Comparison of ENCODE assay signal across 17 cellular contexts in genomic region chr5:111453290-111453689, GRCh38. TPM values are rescaled to one million over a fixed set of nuclear protein-coding genes. Genes with fewer than 3 reads are reported as not detected.
DNase-seq lines count a peak whose midpoint lies in the region; ATAC-seq and TF ChIP-seq lines count a peak whose summit lies in the region.
"Had no signal": no experiment of that assay in that cellular context is flagged by ENCODE, and none has a peak within 500 bp of the region (broad histone marks: within the 10 kb centered on the region; RNA-seq: fewer than 3 reads in every experiment).

No MANE protein-coding gene starts in this region.

- H3K4me1 ChIP-seq in HCT116 (ENCODE audit: control insufficient read depth in 1 of 2, insufficient read depth in 2 of 2, low read length in 2 of 2) = peaks cover 4 to 8% of the 10 kb centered on the region in 2 experiments; a peak in 3 of 4 replicates
- no peaks in the 10 kb centered on the region for H3K4me1 ChIP-seq in naive thymus-derived CD4-positive, alpha-beta T cell (ENCODE audit: control insufficient read depth in 2 of 2, insufficient read depth in 2 of 2, low read length in 2 of 2)

- CTCF ChIA-PET in HCT116 (lab: Charles Lee) = no interaction called here
- CTCF ChIA-PET in naive thymus-derived CD4-positive, alpha-beta T cell (lab: Charles Lee) = interaction anchor here (0.7 kb wide), 1 partner anchor 20 kb away, joined by 3 read pairs; no protein-coding TSS in a partner anchor

- peak overlapping the region in 6 of 9 donors; percentile 28 to 82 (median 66) for H3K27ac Mint-ChIP-seq in naive thymus-derived CD4-positive, alpha-beta T cell

- no peak overlapping the region for H2AFZ ChIP-seq in HCT116 (ENCODE audit: low read depth, low read length, poor library complexity, severe bottlenecking)
- H2AFZ ChIP-seq: PC-9 had no signal

- no peaks in the 10 kb centered on the region for H3K36me3 ChIP-seq in HCT116 (ENCODE audit: control insufficient read depth in 1 of 2, insufficient read depth in 2 of 2, low read length in 2 of 2)
- H3K36me3 ChIP-seq in naive thymus-derived CD4-positive, alpha-beta T cell (ENCODE audit: control insufficient read depth in 2 of 3, insufficient read depth in 3 of 3, low read length in 3 of 3) = peaks cover 0 to 36% (median 5%) of the 10 kb centered on the region in 3 experiments
- H3K36me3 ChIP-seq: heart right ventricle had no signal

- H4K20me1 ChIP-seq in HCT116 (ENCODE audit: insufficient read depth) = no peaks in the 10 kb centered on the region

- no peak overlapping the region for H3K9ac ChIP-seq in HCT116 (ENCODE audit: low read length)

- peak overlapping the region; percentile 17; the same call in 1 of the 2 replicates for H3K4me2 ChIP-seq in HCT116 (ENCODE audit: low read length)
- H3K4me2 ChIP-seq: PC-9 had no signal

- no peak overlapping the region for H3K4me3 ChIP-seq in HCT116 (replicated peaks in 1 of 2; ENCODE audit: low read depth in 1 of 2, low read length in 2 of 2)
- H3K4me3 ChIP-seq in naive thymus-derived CD4-positive, alpha-beta T cell (ENCODE audit: low read length) = no peak overlapping the region
- H3K4me3 ChIP-seq: heart right ventricle, PC-9 had no signal

- H3K4me3 Mint-ChIP-seq in naive thymus-derived CD4-positive, alpha-beta T cell = no peak overlapping the region
- H3K4me3 Mint-ChIP-seq: CD4-positive, alpha-beta memory T cell had no signal

- peaks cover 0 to 49% (median 37%) of the 10 kb centered on the region in 7 donors for H3K4me1 Mint-ChIP-seq in naive thymus-derived CD4-positive, alpha-beta T cell

- no peak for TF ChIP-seq RAD21 in HCT116 (IDR thresholded peaks at IDR 0.05; ENCODE audit: low read depth)

- ATAC-seq in HCT116 = no peak
- ATAC-seq in naive thymus-derived CD4-positive, alpha-beta T cell = no peak
- ATAC-seq in HG03108 (IDR thresholded peaks at IDR 0.05; ENCODE audit: unreplicated experiment) = no peak
- no peak for ATAC-seq in HG02588 (IDR thresholded peaks at IDR 0.05; ENCODE audit: unreplicated experiment)
- ATAC-seq: activated CD4-positive, CD25-positive, alpha-beta regulatory T cell treated with anti-CD3 and anti-CD28 coated beads, Interleukin-2, amount 50 U/mL, for 24 hours; heart right ventricle had no signal

- intact Hi-C loops in HCT116 (cut with micrococcal nuclease) = no loop called here
- intact Hi-C loops in naive thymus-derived CD4-positive, alpha-beta T cell (cut with micrococcal nuclease) = no loop called here

- no peaks in the 10 kb centered on the region for H3K27me3 ChIP-seq in HCT116 (ENCODE audit: insufficient read depth, low read length)
- H3K27me3 ChIP-seq in naive thymus-derived CD4-positive, alpha-beta T cell (ENCODE audit: control insufficient read depth in 2 of 2, insufficient read depth in 2 of 2, low read length in 2 of 2) = no peaks in the 10 kb centered on the region
- H3K27me3 ChIP-seq: heart right ventricle had no signal

- no peak overlapping the region for H3K27ac ChIP-seq in HCT116 (ENCODE audit: low read depth, low read length)
- no peak overlapping the region for H3K27ac ChIP-seq in naive thymus-derived CD4-positive, alpha-beta T cell (ENCODE audit: low read depth, low read length)
- H3K27ac ChIP-seq: 22Rv1, epithelial cell of prostate, heart right ventricle, PC-9 had no signal

- no peaks in the 10 kb centered on the region for H3K79me2 ChIP-seq in HCT116 (ENCODE audit: insufficient read depth, low read length)

- POLR2A ChIA-PET in HCT116 (lab: Charles Lee) = no interaction called here
- POLR2A ChIA-PET in naive thymus-derived CD4-positive, alpha-beta T cell (lab: Charles Lee) = no interaction called here

- no peaks in the 10 kb centered on the region for H3K9me2 ChIP-seq in HCT116 (ENCODE audit: insufficient read depth)

- H3K9me3 ChIP-seq in HCT116 (ENCODE audit: control insufficient read depth in 1 of 2, insufficient read depth in 1 of 2, low read depth in 1 of 2, low read length in 2 of 2) = no peaks in the 10 kb centered on the region
- no peaks in the 10 kb centered on the region for H3K9me3 ChIP-seq in naive thymus-derived CD4-positive, alpha-beta T cell (ENCODE audit: control insufficient read depth in 2 of 3, low read length in 3 of 3)
- H3K9me3 ChIP-seq: heart right ventricle had no signal

- H3K9me3 Mint-ChIP-seq in naive thymus-derived CD4-positive, alpha-beta T cell = no peaks in the 10 kb centered on the region
- H3K9me3 Mint-ChIP-seq: CD4-positive, alpha-beta memory T cell had no signal

- peaks cover 10 to 66% (median 50%) of the 10 kb centered on the region in 5 donors for H3K36me3 Mint-ChIP-seq in naive thymus-derived CD4-positive, alpha-beta T cell

- DNase-seq in DMS 273 (lab: John Stamatoyannopoulos, UW; ENCODE audit: unreplicated experiment) (peak; percentile 64), DMS 273 treated with DMSO at 0.1 percent for 48 hours (lab: John Stamatoyannopoulos, UW) (no peak), HCT116 (ENCODE audit: low read depth, low spot score) (no peak), astrocyte of the hippocampus (ENCODE audit: low read depth, low spot score) (peak; percentile 40), DMS114 treated with DMSO at 0.1 percent for 48 hours (lab: John Stamatoyannopoulos, UW; ENCODE audit: unreplicated experiment) (no peak)
- no peak for DNase-seq in naive thymus-derived CD4-positive, alpha-beta T cell
- DNase-seq: CD4-positive, alpha-beta memory T cell; heart right ventricle; Kasumi-1; NCI-H1694; NCI-H526; PC-9 had no signal

- no peak for TF ChIP-seq POLR2A in HCT116 (IDR thresholded peaks at IDR 0.05; ENCODE audit: borderline replicate concordance, extremely low read depth, insufficient read depth, insufficient read length)

- H3K27me3 Mint-ChIP-seq in naive thymus-derived CD4-positive, alpha-beta T cell = no peaks in the 10 kb centered on the region
- H3K27me3 Mint-ChIP-seq: CD4-positive, alpha-beta memory T cell had no signal

- BruUV-seq in HCT116 (replicated peaks; lab: Mats Ljungman, UMichigan) = no TSS peak

- RAD21 ChIA-PET in HCT116 (lab: Charles Lee; ENCODE audit: low non-redundant PET in 1 of 2, low total read pairs in 2 of 2, uncharacterized antibody in 2 of 2, unreplicated experiment in 2 of 2) = no interaction called here

- TF ChIP-seq CTCF in HCT116 (IDR thresholded peaks at IDR 0.05 in 2 of 3, conservative IDR thresholded peaks at IDR 0.05 in 1 of 3; ENCODE audit: borderline replicate concordance in 1 of 3, insufficient read depth in 1 of 3, low read depth in 2 of 3, low read length in 2 of 3) = no peak

TF ChIP-seq in HCT116, 20 proteins besides CTCF, POLR2A, EP300 and RAD21:
- TF ChIP-seq ATF3 (IDR thresholded peaks at IDR 0.05) = no peak
- no peak for TF ChIP-seq CBX3 (IDR thresholded peaks at IDR 0.05; ENCODE audit: low read depth)
- TF ChIP-seq ELF1 (IDR thresholded peaks at IDR 0.05; ENCODE audit: borderline replicate concordance, low read depth) = no peak
- TF ChIP-seq ZNF274 (IDR thresholded peaks at IDR 0.05; ENCODE audit: low read depth, low read length) = no peak
- no peak for TF ChIP-seq MAX (IDR thresholded peaks at IDR 0.05)
- no peak for TF ChIP-seq FOSL1 (IDR thresholded peaks at IDR 0.05; ENCODE audit: low read depth)

RNA-seq across cellular contexts. Expression of gene STARD4, which starts 59.0 kb away (rescaled TPM):
- 44.3 TPM for total RNA-seq in HCT116 (2021; ENCODE audit: unreplicated experiment)
- 18.7 and 20.5 TPM in 2 replicates for polyA plus RNA-seq in HCT116 (2012)
- total RNA-seq in naive thymus-derived CD4-positive, alpha-beta T cell = 10 to 100 TPM; 11.1 to 70.8 (median 17.1) TPM
- polyA plus RNA-seq in naive thymus-derived CD4-positive, alpha-beta T cell = 1 to 10 TPM; 3.7 to 6.5 TPM

Comparison
In these comparisons a context has a peak if more than half of its experiments do, and no peak if none do; other contexts are left out.
1. DNase-seq: peak in DMS 273 (single experiment) and astrocyte of the hippocampus (single experiment); none in DMS 273 treated with DMSO at 0.1 percent for 48 hours (single experiment), HCT116 (single experiment), naive thymus-derived CD4-positive, alpha-beta T cell (0 of 9) and DMS114 treated with DMSO at 0.1 percent for 48 hours (single experiment).